In genomic region chr2:108417254-108417653, GRCh38 we compare ENCODE assay signal across 1 cellular context.
TF ChIP-seq lines count a peak whose summit lies in the region.

No MANE protein-coding gene starts in this region.

TF ChIP-seq in K562, 482 proteins besides CTCF, POLR2A, EP300 and RAD21 (continued from another document):
- TF ChIP-seq MLLT1 (IDR thresholded peaks at IDR 0.05), result no peak
- 0 out of 2 replicates have a peak, but pooled peaks have one; percentile 23 for TF ChIP-seq TEAD4 (IDR thresholded peaks at IDR 0.05; ENCODE audit: low read length)
- no peak for TF ChIP-seq TEAD4 (CRISPR knock-in tag; IDR thresholded peaks at IDR 0.05; ENCODE audit: borderline replicate concordance)
- no peak for TF ChIP-seq IRF9 (tag; IDR thresholded peaks at IDR 0.05)
- no peak for TF ChIP-seq ZNF551 (CRISPR knock-in tag; IDR thresholded peaks at IDR 0.05)
- no peak for TF ChIP-seq CLOCK (CRISPR knock-in tag; IDR thresholded peaks at IDR 0.05; ENCODE audit: borderline replicate concordance)
- no peak for TF ChIP-seq FOXO4 (CRISPR knock-in tag; IDR thresholded peaks at IDR 0.05)
- TF ChIP-seq GATA2 (CRISPR knock-in tag; IDR thresholded peaks at IDR 0.05), result no peak
- no peak for TF ChIP-seq RBM17 (IDR thresholded peaks at IDR 0.05; ENCODE audit: borderline replicate concordance, low read depth, low read length)
- TF ChIP-seq ZNF41 (CRISPR knock-in tag; conservative IDR thresholded peaks at IDR 0.05), result no peak
- no peak for TF ChIP-seq C11orf30 (IDR thresholded peaks at IDR 0.05; ENCODE audit: low read depth)
- TF ChIP-seq HMBOX1 (IDR thresholded peaks at IDR 0.05), result peak; percentile 42; the same call in 1 of the 2 replicates
- TF ChIP-seq SNAPC5 (CRISPR knock-in tag; IDR thresholded peaks at IDR 0.05), result no peak
- TF ChIP-seq SMC3 (conservative IDR thresholded peaks at IDR 0.05; ENCODE audit: insufficient read depth, low read depth, low read length), result 0 out of 2 replicates have a peak, but pooled peaks have one; percentile 18
- no peak for TF ChIP-seq FOXP4 (CRISPR knock-in tag; IDR thresholded peaks at IDR 0.05; ENCODE audit: borderline replicate concordance)
TF ChIP-seq in K562: peak in this region for 3.
